Comparison of ENCODE assay signal across 8 cellular contexts in genomic region chr10:60549686-60550085, GRCh38.
DNase-seq lines count a peak whose midpoint lies in the region; ATAC-seq, FAIRE-seq and TF ChIP-seq lines count a peak whose summit lies in the region.

No MANE protein-coding gene starts in this region.

- H3K9me3 ChIP-seq in small intestine (ENCODE audit: control insufficient read depth, low read depth) (no peaks in the 10 kb centered on the region), ovary (no peaks in the 10 kb centered on the region)

- ATAC-seq in HG03139 (IDR thresholded peaks at IDR 0.05; ENCODE audit: unreplicated experiment) = no peak

- WGBS in small intestine, 3 donors = 11 to 53% (median 12%) methylated on average over 1 of the region's 1 CpG
- 48 to 69% (median 64%) methylated on average over 1 of the region's 1 CpG for WGBS in ovary, 3 donors

- H3K36me3 ChIP-seq in small intestine (ENCODE audit: control insufficient read depth in 2 of 2, insufficient read depth in 2 of 2, low read length in 2 of 2) = no peaks in the 10 kb centered on the region
- no peaks in the 10 kb centered on the region for H3K36me3 ChIP-seq in ovary

- TF ChIP-seq EP300 in ovary (IDR thresholded peaks at IDR 0.05) = no peak

- no peak overlapping the region for H3K4me3 ChIP-seq in small intestine (ENCODE audit: low read depth in 1 of 2, low read length in 2 of 2)
- no peak overlapping the region for H3K4me3 ChIP-seq in ovary

- H3K27me3 ChIP-seq in small intestine (ENCODE audit: control insufficient read depth in 2 of 2, insufficient read depth in 2 of 2, low read length in 2 of 2) = no peaks in the 10 kb centered on the region
- no peaks in the 10 kb centered on the region for H3K27me3 ChIP-seq in ovary

- FAIRE-seq in small intestine (lab: Jason Lieb, UNC) = peak; percentile 83

- H3K4me1 ChIP-seq in small intestine (ENCODE audit: control insufficient read depth in 2 of 2, insufficient read depth in 1 of 2, low read depth in 1 of 2, low read length in 1 of 2) = no peaks in the 10 kb centered on the region
- no peaks in the 10 kb centered on the region for H3K4me1 ChIP-seq in ovary (ENCODE audit: insufficient read depth)

- H3K27ac ChIP-seq in small intestine (ENCODE audit: low read depth in 1 of 2, low read length in 1 of 2) = no peak overlapping the region
- no peak overlapping the region for H3K27ac ChIP-seq in ovary

- no peak for TF ChIP-seq CTCF in ovary (IDR thresholded peaks at IDR 0.05)

- DNase-seq in SIG-M5 treated with dmso at 0.1 percent for 504 hours (lab: John Stamatoyannopoulos, UW; ENCODE audit: unreplicated experiment) = peak; percentile 11
- no peak for DNase-seq in SIG-M5 (lab: John Stamatoyannopoulos, UW)
- DNase-seq in NCI-H1105 (lab: John Stamatoyannopoulos, UW) = peak; percentile 2
- DNase-seq in dermis blood vessel endothelial cell = peak; percentile 39
- DNase-seq in small intestine = peak; percentile 76
- no peak for DNase-seq in dedifferentiated amniotic fluid mesenchymal stem cell (ENCODE audit: extremely low spot score)
- DNase-seq in ovary = no peak

- intact Hi-C loops in ovary (cut with DNase I) = no loop called here

- no peak for TF ChIP-seq POLR2A in ovary (IDR thresholded peaks at IDR 0.05)

Comparison
In these comparisons a context has a peak if more than half of its experiments do, and no peak if none do; other contexts are left out.
1. DNase-seq: peak in SIG-M5 treated with dmso at 0.1 percent for 504 hours (single experiment), NCI-H1105 (single experiment), dermis blood vessel endothelial cell (single experiment) and small intestine (single experiment); none in SIG-M5 (single experiment), dedifferentiated amniotic fluid mesenchymal stem cell (single experiment) and ovary (0 of 5).